In the genomic region with DNA sequence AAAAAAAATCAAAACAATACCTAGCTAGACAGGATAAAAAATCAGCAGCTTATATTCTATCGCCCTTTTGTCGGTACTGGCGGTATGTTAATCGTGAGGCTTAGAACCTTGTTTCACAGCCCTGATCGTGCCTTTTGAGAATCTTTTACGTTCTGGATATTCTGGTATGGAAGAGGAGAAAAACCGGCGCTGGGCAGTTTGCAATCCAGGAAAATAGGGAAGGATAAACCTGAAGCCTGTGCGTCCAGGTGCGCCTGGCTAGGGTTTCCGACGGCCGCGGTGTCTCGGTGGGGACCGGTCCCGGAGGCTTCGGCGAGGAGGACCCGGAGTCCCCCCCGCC, we compare ENCODE assay signal across 10 cellular contexts. TPM values are rescaled to one million over a fixed set of nuclear protein-coding genes. Genes with fewer than 3 reads are reported as not detected.
DNase-seq lines count a peak whose midpoint lies in the region; ATAC-seq, FAIRE-seq and TF ChIP-seq lines count a peak whose summit lies in the region.
"Had no signal": no experiment of that assay in that cellular context is flagged by ENCODE, and none has a peak within 500 bp of the region (broad histone marks: within the 10 kb centered on the region; RNA-seq: fewer than 3 reads in every experiment).

No MANE protein-coding gene starts in this region.

- peak overlapping the region in 1 of 2 donors; percentile 20 for H3K9ac ChIP-seq in mucosa of rectum (ENCODE audit: low read depth in 1 of 2, low read length in 2 of 2)

- no peak for ATAC-seq in heart right ventricle
- no peak for ATAC-seq in left cardiac atrium
- no peak for ATAC-seq in GM19452 (IDR thresholded peaks at IDR 0.05; ENCODE audit: unreplicated experiment)

- H3K36me3 ChIP-seq in heart right ventricle (no peaks in the 10 kb centered on the region), bronchial epithelial cell (ENCODE audit: control insufficient read depth, insufficient read depth, low read length) (no peaks in the 10 kb centered on the region), mucosa of rectum (ENCODE audit: control insufficient read depth in 2 of 2, insufficient read depth in 2 of 2, low read length in 2 of 2) (no peaks in the 10 kb centered on the region), uterus (no peaks in the 10 kb centered on the region)

- peak overlapping the region in 9 of 10 donors; percentile 78 to 96 (median 91) for H3K27ac ChIP-seq in heart right ventricle
- no peak overlapping the region for H3K27ac ChIP-seq in mucosa of rectum (ENCODE audit: low read depth in 2 of 2, low read length in 2 of 2)
- H3K27ac ChIP-seq in uterus: peak overlapping the region; percentile 82 to 83

- peak overlapping the region; percentile 57 to 72 (median 68) for H3K4me3 ChIP-seq in heart right ventricle
- peak overlapping the region; percentile 29 for H3K4me3 ChIP-seq in bronchial epithelial cell (ENCODE audit: low read depth, low read length)
- H3K4me3 ChIP-seq in mucosa of rectum (ENCODE audit: low read length in 2 of 2): peak overlapping the region; percentile 49 to 57
- H3K4me3 ChIP-seq in uterus: peak overlapping the region; percentile 47 to 50

- no peak for DNase-seq in heart right ventricle
- no peak for DNase-seq in left cardiac atrium
- DNase-seq in bronchial epithelial cell (ENCODE audit: low read depth): no peak
- DNase-seq in uterus: no peak
- no peak for DNase-seq in RCC 7860 (ENCODE audit: low spot score)
- DNase-seq in COLO668 (lab: John Stamatoyannopoulos, UW; ENCODE audit: unreplicated experiment): no peak

- intact Hi-C loops in heart right ventricle (cut with DNase I) (loop anchor here in 3 of 10 donors (2.0 to 5.0 kb wide), 2 partner anchors 39 kb away; a partner anchor contains a TSS), left cardiac atrium (cut with DNase I) (loop anchor here in 1 of 2 donors (5.0 kb wide), 1 partner anchor 34 kb away; no protein-coding TSS in a partner anchor), uterus (cut with DNase I; ENCODE audit: low total_unique reads) (no loop called here)

- no peak for TF ChIP-seq POLR2A in uterus (IDR thresholded peaks at IDR 0.05)

- H3K27me3 ChIP-seq in heart right ventricle (peaks cover 0 to 97% (median 34%) of the 10 kb centered on the region in 7 donors), bronchial epithelial cell (ENCODE audit: control insufficient read depth, insufficient read depth, low read length) (peaks cover 37% of the 10 kb centered on the region), mucosa of rectum (ENCODE audit: control insufficient read depth in 2 of 2, insufficient read depth in 2 of 2, low read length in 2 of 2) (peaks cover 37 to 50% of the 10 kb centered on the region in 2 donors), uterus (no peaks in the 10 kb centered on the region)

- TF ChIP-seq CTCF in heart right ventricle (IDR thresholded peaks at IDR 0.05) (no peak), bronchial epithelial cell (IDR thresholded peaks at IDR 0.05; ENCODE audit: insufficient read depth, low read length, severe bottlenecking) (no peak), uterus (IDR thresholded peaks at IDR 0.05) (no peak)

- H3K4me1 ChIP-seq in heart right ventricle: peaks cover 0 to 16% (median 10%) of the 10 kb centered on the region in 9 donors
- peaks cover 2 to 5% of the 10 kb centered on the region in 2 donors for H3K4me1 ChIP-seq in mucosa of rectum (ENCODE audit: control insufficient read depth in 2 of 2, insufficient read depth in 2 of 2, low read length in 2 of 2)
- H3K4me1 ChIP-seq in uterus: no peaks in the 10 kb centered on the region

- WGBS in heart right ventricle, 2 donors: 4% methylated on average over 21 of the region's 21 CpGs

- H3K9me3 ChIP-seq in heart right ventricle (no peaks in the 10 kb centered on the region), mucosa of rectum (ENCODE audit: control insufficient read depth in 2 of 2, low read length in 2 of 2) (no peaks in the 10 kb centered on the region), uterus (no peaks in the 10 kb centered on the region)

- FAIRE-seq in bronchial epithelial cell (lab: Jason Lieb, UNC): no peak
- FAIRE-seq in RCC 7860 (lab: Jason Lieb, UNC): no peak
- FAIRE-seq: TTC549 had no signal

RNA-seq across cellular contexts. Expression of a gene that starts 0.3 kb away (rescaled TPM):
- 10 to 100 TPM; 25.4 to 47.3 (median 27.7) TPM for total RNA-seq in heart right ventricle
- 10 to 100 TPM; 15.0 to 21.9 TPM for polyA plus RNA-seq in heart right ventricle
- total RNA-seq in left cardiac atrium: 10 to 100 TPM; 12.3 to 15.4 TPM
- not detected in 2 replicates for total RNA-seq in bronchial epithelial cell
- total RNA-seq in uterus: 1 to 10 TPM in 3 of 4 donors, under 1 TPM in 1; 0.48 to 5.9 (median 2.3) TPM
- total RNA-seq: mononuclear cell had no signal

RNA-seq across cellular contexts. Expression of a gene that starts 17.6 kb away (rescaled TPM):
- 1 to 10 TPM; 1.8 to 3.0 (median 2.5) TPM for total RNA-seq in heart right ventricle
- 10 to 100 TPM in 1 of 2 donors, 1 to 10 TPM in 1; 3.2 to 11.4 TPM for polyA plus RNA-seq in heart right ventricle
- total RNA-seq in left cardiac atrium: 1 to 10 TPM; 2.5 to 3.4 TPM
- total RNA-seq in bronchial epithelial cell: 0.64 and 1.3 TPM in 2 replicates
- total RNA-seq in uterus: 1 to 10 TPM; 4.1 to 6.7 (median 4.7) TPM

RNA-seq across cellular contexts. Expression of a gene that starts 27.8 kb away (rescaled TPM):
- 1 to 10 TPM; 3.3 to 7.6 (median 4.5) TPM for total RNA-seq in heart right ventricle
- polyA plus RNA-seq in heart right ventricle: 1 to 10 TPM; 3.0 to 3.6 TPM
- 1 to 10 TPM; 5.8 to 5.9 TPM for total RNA-seq in left cardiac atrium
- 5.0 and 8.1 TPM in 2 replicates for total RNA-seq in bronchial epithelial cell
- total RNA-seq in uterus: 10 to 100 TPM in 1 of 4 donors, 1 to 10 TPM in 3; 1.8 to 11.0 (median 8.4) TPM

RNA-seq across cellular contexts. Expression of a gene that starts 39.8 kb away (rescaled TPM):
- total RNA-seq in heart right ventricle: 10 to 100 TPM; 51.2 to 65.6 (median 59.2) TPM
- polyA plus RNA-seq in heart right ventricle: 10 to 100 TPM; 22.7 to 94.6 TPM
- 10 to 100 TPM; 41.5 to 62.8 TPM for total RNA-seq in left cardiac atrium
- 31.0 and 42.9 TPM in 2 replicates for total RNA-seq in bronchial epithelial cell
- 10 to 100 TPM; 12.6 to 65.8 (median 40.7) TPM for total RNA-seq in uterus

RNA-seq across cellular contexts. Expression of a gene that starts 43.5 kb away (rescaled TPM):
- total RNA-seq in heart right ventricle (10 to 100 TPM; 11.9 to 16.6 (median 14.7) TPM), left cardiac atrium (10 to 100 TPM in 1 of 2 donors, 1 to 10 TPM in 1; 9.3 to 12.6 TPM), bronchial epithelial cell (0.13 and 0.26 TPM in 2 replicates), uterus (10 to 100 TPM in 1 of 4 donors, 1 to 10 TPM in 3; 1.0 to 10.1 (median 3.8) TPM)
- polyA plus RNA-seq in heart right ventricle: 1 to 10 TPM; 2.8 to 4.0 TPM

Comparison
In these comparisons a context has a peak if more than half of its experiments do, and no peak if none do; other contexts are left out.
1. H3K27ac ChIP-seq: peak in heart right ventricle (9 of 10) and uterus (2 of 2); none in mucosa of rectum (0 of 2).
2. Peak in every context shown above with its lines, with median percentiles within 50 percentile points of each other: H3K4me3 ChIP-seq.